In the genomic region with DNA sequence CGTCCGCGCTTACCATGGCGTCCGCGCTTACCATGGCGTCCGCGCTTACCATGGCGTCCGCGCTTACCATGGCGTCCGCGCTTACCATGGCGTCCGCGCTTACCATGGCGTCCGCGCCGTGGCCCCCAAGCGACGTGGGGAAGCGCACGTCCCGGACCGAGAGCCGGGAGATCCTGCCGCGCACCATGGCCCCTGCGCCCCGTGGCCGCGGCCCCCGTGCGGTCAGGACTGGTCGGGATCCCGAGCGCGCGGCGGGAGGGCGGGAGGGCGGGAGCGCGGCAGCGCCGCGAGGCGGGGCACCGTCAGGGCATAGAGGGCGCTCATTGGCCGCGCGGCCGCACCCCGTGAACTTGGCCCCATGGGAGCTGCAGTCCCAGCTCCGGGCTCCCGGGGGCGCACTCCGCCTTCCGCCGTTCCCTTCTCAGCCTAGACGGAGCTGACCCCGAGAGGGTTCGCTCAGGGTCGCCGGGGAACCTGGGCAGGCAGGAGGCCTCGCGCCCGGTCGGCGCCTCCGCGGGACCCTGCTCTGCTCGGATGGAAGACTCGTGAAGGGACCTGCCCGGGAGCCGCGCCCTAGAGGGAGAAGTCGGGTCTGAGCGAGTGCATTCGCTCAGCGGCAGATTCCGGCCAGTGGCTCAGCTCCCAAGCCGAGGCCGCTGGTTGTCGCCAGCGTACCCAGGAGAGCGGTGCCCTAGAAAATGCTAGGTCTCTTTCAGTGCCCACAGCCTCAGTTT, we compare ENCODE assay signal across 8 cellular contexts. TPM values are rescaled to one million over a fixed set of nuclear protein-coding genes. Genes with fewer than 3 reads are reported as not detected.
A peak's percentile ranks its signal among the peaks of the same experiment; 100 is the strongest.
DNase-seq lines count a peak whose midpoint lies in the region; ATAC-seq, FAIRE-seq and TF ChIP-seq lines count a peak whose summit lies in the region.

A gene with protein sequence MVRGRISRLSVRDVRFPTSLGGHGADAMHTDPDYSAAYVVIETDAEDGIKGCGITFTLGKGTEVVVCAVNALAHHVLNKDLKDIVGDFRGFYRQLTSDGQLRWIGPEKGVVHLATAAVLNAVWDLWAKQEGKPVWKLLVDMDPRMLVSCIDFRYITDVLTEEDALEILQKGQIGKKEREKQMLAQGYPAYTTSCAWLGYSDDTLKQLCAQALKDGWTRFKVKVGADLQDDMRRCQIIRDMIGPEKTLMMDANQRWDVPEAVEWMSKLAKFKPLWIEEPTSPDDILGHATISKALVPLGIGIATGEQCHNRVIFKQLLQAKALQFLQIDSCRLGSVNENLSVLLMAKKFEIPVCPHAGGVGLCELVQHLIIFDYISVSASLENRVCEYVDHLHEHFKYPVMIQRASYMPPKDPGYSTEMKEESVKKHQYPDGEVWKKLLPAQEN (minus strand): TSS at position 230 of the 734 bp plus-strand sequence. CDS start 43 bp downstream, at position 187.

- peaks cover 3% of the 10 kb centered on the region; the same call in 1 of the 2 replicates for H3K36me3 ChIP-seq in PC-3 (ENCODE audit: low read depth, low read length)
- H3K36me3 ChIP-seq in esophagus muscularis mucosa = peaks cover 0 to 9% (median 4%) of the 10 kb centered on the region in 4 donors
- H3K36me3 ChIP-seq in muscle layer of duodenum (ENCODE audit: control insufficient read depth in 1 of 2, insufficient read depth in 2 of 2, low read length in 2 of 2) = no peaks in the 10 kb centered on the region

- intact Hi-C loops in CD14-positive monocyte (cut with micrococcal nuclease) (loop anchor here in 1 of 2 donors (5.0 kb wide), 2 partner anchors 40 to 445 kb away; a partner anchor contains a TSS), PC-3 (cut with micrococcal nuclease) (no loop called here), esophagus muscularis mucosa (cut with DNase I) (no loop called here)

- H4K20me1 ChIP-seq in PC-3 (ENCODE audit: low read length) = no peaks in the 10 kb centered on the region

- no peaks in the 10 kb centered on the region for H3F3A ChIP-seq in PC-3 (ENCODE audit: low read length, unreplicated experiment)

- no peak for TF ChIP-seq EP300 in esophagus muscularis mucosa (IDR thresholded peaks at IDR 0.05)

- DNase-seq in CD14-positive monocyte (ENCODE audit: low spot score) = peak; percentile 85
- peak; percentile 87 for DNase-seq in GM19239 (ENCODE audit: insufficient read length, low spot score)
- DNase-seq in PC-3 = peak; percentile 84
- DNase-seq in activated T-cell treated with anti-CD3 and anti-CD28 coated beads, Interleukin-2, amount 50 U/mL, for 4 hours = peak; percentile 81
- peak; percentile 93 for DNase-seq in esophagus muscularis mucosa (ENCODE audit: extremely low spot score)
- peak; percentile 66 to 80 for DNase-seq in stimulated activated CD8-positive, alpha-beta memory T cell treated with anti-CD3 and anti-CD28 coated beads, Interleukin-7, amount 100 ng/mL, for 4 hours (ENCODE audit: low read depth in 2 of 2)

- peak; percentile 97 for TF ChIP-seq CTCF in CD14-positive monocyte (IDR thresholded peaks at IDR 0.05)
- TF ChIP-seq CTCF in PC-3 (conservative IDR thresholded peaks at IDR 0.05; ENCODE audit: low read depth, low read length) = peak; percentile 66
- TF ChIP-seq CTCF in esophagus muscularis mucosa (IDR thresholded peaks at IDR 0.05) = peak; percentile 71 to 87 (median 85)

- H3K27me3 ChIP-seq in PC-3 (ENCODE audit: low read length) (no peaks in the 10 kb centered on the region), esophagus muscularis mucosa (no peaks in the 10 kb centered on the region), muscle layer of duodenum (ENCODE audit: low read depth, low read length) (no peaks in the 10 kb centered on the region)

- FAIRE-seq in GM19239 (lab: Jason Lieb, UNC) = no peak

- peaks cover 43% of the 10 kb centered on the region for H3K79me2 ChIP-seq in PC-3 (ENCODE audit: low read length)

- H3K27ac ChIP-seq in PC-3 (ENCODE audit: low read length) (peak within 1 kb of the TSS; percentile 63), esophagus muscularis mucosa (replicated peaks in 1 of 4) (peak within 1 kb of the TSS; percentile 80 to 90 (median 86)), muscle layer of duodenum (ENCODE audit: low read length) (peak within 1 kb of the TSS; percentile 94)

- H3K9me3 Mint-ChIP-seq in CD14-positive monocyte = peaks cover 0 to 10% (median 4%) of the 10 kb centered on the region in 7 donors
- H3K9me3 Mint-ChIP-seq in activated T-cell treated with anti-CD3 and anti-CD28 coated beads, Interleukin-2, amount 50 U/mL, for 4 hours = peaks cover 12% of the 10 kb centered on the region

- CTCF ChIA-PET in PC-3 (lab: Charles Lee) = interaction anchor here (0.6 to 1.1 kb wide), 6 partner anchors 9 to 127 kb away, joined by 3 to 14 read pairs (median 6); a partner anchor contains a TSS

- H3K27ac Mint-ChIP-seq in CD14-positive monocyte = peak within 1 kb of the TSS; percentile 69 to 98 (median 93)

- H2AFZ ChIP-seq in PC-3 (ENCODE audit: low read length) = peak within 1 kb of the TSS; percentile 79

- H3K9me3 ChIP-seq in PC-3 (ENCODE audit: low read length) = no peaks in the 10 kb centered on the region
- H3K9me3 ChIP-seq in esophagus muscularis mucosa = no peaks in the 10 kb centered on the region
- H3K9me3 ChIP-seq in muscle layer of duodenum (ENCODE audit: control insufficient read depth in 1 of 2, low read length in 2 of 2) = no peaks in the 10 kb centered on the region

- ATAC-seq in HG03439 (IDR thresholded peaks at IDR 0.05; ENCODE audit: unreplicated experiment) (peak; percentile 78), PC-3 (peak; percentile 84)
- peak; percentile 86 to 93 for ATAC-seq in activated T-cell treated with anti-CD3 and anti-CD28 coated beads, Interleukin-2, amount 50 U/mL, for 4 hours

- H3K4me3 ChIP-seq in PC-3 (ENCODE audit: low read length) (peak within 1 kb of the TSS; percentile 80), esophagus muscularis mucosa (peak within 1 kb of the TSS; percentile 61 to 73 (median 70)), muscle layer of duodenum (ENCODE audit: low read depth in 1 of 2, low read length in 2 of 2) (peak within 1 kb of the TSS; percentile 72 to 93)

- H3K4me2 ChIP-seq in PC-3 (ENCODE audit: low read length) = peak within 1 kb of the TSS; percentile 89

- H3K4me1 ChIP-seq in PC-3 (ENCODE audit: insufficient read depth, low read length) (peaks cover 13% of the 10 kb centered on the region), esophagus muscularis mucosa (peaks cover 10 to 30% (median 23%) of the 10 kb centered on the region in 4 donors), muscle layer of duodenum (ENCODE audit: control insufficient read depth in 1 of 2, insufficient read depth in 2 of 2, low read length in 2 of 2) (peaks cover 5 to 6% of the 10 kb centered on the region in 2 donors)

- POLR2A ChIA-PET in PC-3 (lab: Charles Lee; ENCODE audit: unreplicated experiment) = interaction anchor here (0.5 to 0.6 kb wide), 2 partner anchors 10 to 119 kb away, joined by 3 to 4 read pairs; no protein-coding TSS in a partner anchor

- WGBS in esophagus muscularis mucosa = 6% methylated on average over 75 of the region's 91 CpGs

- no peak for TF ChIP-seq POLR2A in esophagus muscularis mucosa (IDR thresholded peaks at IDR 0.05; ENCODE audit: low read depth)

- peak within 1 kb of the TSS; percentile 92 for H3K9ac ChIP-seq in PC-3 (ENCODE audit: low read length)

- peaks cover 22 to 47% (median 28%) of the 10 kb centered on the region in 3 donors for H3K27me3 Mint-ChIP-seq in CD14-positive monocyte (ENCODE audit: low read depth in 3 of 3)
- no peaks in the 10 kb centered on the region for H3K27me3 Mint-ChIP-seq in activated T-cell treated with anti-CD3 and anti-CD28 coated beads, Interleukin-2, amount 50 U/mL, for 4 hours (ENCODE audit: low read depth)

- H3K4me1 Mint-ChIP-seq in CD14-positive monocyte = peaks cover 7% of the 10 kb centered on the region
- H3K4me1 Mint-ChIP-seq in activated T-cell treated with anti-CD3 and anti-CD28 coated beads, Interleukin-2, amount 50 U/mL, for 4 hours (ENCODE audit: low read depth) = peaks cover 44% of the 10 kb centered on the region

- no TSS peak for BruUV-seq in PC-3 (replicated peaks; lab: Mats Ljungman, UMichigan)

- peaks cover 10 to 15% of the 10 kb centered on the region in 2 donors for H3K36me3 Mint-ChIP-seq in CD14-positive monocyte
- peaks cover 13% of the 10 kb centered on the region for H3K36me3 Mint-ChIP-seq in activated T-cell treated with anti-CD3 and anti-CD28 coated beads, Interleukin-2, amount 50 U/mL, for 4 hours (ENCODE audit: insufficient read depth)

- no peaks in the 10 kb centered on the region for H3K9me2 ChIP-seq in PC-3 (replicated peaks; ENCODE audit: low read length)

- peak within 1 kb of the TSS; percentile 86 to 92 for H3K4me3 Mint-ChIP-seq in CD14-positive monocyte
- peak within 1 kb of the TSS; percentile 83 for H3K4me3 Mint-ChIP-seq in activated T-cell treated with anti-CD3 and anti-CD28 coated beads, Interleukin-2, amount 50 U/mL, for 4 hours

RNA-seq across cellular contexts. Expression of the gene that starts here (rescaled TPM):
- 1 to 10 TPM; 2.2 to 2.3 TPM for polyA plus RNA-seq in CD14-positive monocyte
- total RNA-seq in PC-3 (2014; rRNA removed) (44.2 and 61.0 TPM in 2 replicates), esophagus muscularis mucosa (10 to 100 TPM; 21.6 to 53.2 (median 26.1) TPM)
- total RNA-seq in activated T-cell treated with anti-CD3 and anti-CD28 coated beads, Interleukin-2, amount 50 U/mL, for 4 hours = 10 to 100 TPM; 42.0 to 46.0 (median 42.1) TPM

Comparison
In these comparisons a context has a peak if more than half of its experiments do, and no peak if none do; other contexts are left out.
1. Peak in every context shown above with its lines: DNase-seq, ATAC-seq, H3K4me3 ChIP-seq and H3K27ac ChIP-seq.